ENCODE assay signal across 8 cellular contexts in the genomic region with DNA sequence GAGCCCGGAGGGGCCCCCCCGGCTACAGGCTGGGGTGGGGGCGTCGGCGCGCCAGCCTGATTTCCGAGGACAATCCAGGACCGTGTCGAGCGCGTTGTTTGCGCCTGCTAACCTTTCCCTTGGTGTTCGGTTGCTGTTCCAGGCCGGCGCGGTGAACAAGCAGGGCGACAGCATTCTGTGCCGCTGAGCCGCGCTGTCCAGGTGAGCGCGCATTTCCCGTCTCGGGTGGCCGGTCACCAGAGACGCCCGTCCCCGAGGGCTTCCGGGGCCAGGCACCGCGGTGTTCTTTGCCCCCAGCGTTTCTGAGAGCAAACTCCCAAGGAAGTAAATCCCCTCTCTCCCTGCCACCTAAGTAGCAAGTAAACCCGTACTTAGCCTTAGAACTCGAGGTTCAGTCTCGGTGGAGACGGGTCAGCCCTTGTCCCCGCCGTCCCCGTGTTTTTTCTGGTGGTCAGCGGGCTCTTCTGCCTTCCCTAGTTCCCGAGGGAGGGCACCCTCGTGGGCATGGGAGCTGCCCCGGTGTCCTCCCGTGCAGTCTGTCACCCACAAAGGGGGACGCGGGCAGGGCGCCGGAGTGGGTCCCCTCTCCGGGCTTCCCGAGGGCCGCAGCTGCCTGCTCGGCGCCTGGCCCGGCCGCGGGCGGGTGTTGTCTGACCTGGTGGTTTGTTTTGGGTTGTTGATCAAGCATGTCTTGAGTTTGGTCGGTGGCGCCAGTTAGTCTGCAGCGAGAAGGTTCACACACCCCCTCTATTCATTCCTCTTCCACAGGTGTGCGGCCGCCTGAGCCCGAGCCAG. TPM values are rescaled to one million over a fixed set of nuclear protein-coding genes. Genes with fewer than 3 reads are reported as not detected.
DNase-seq lines count a peak whose midpoint lies in the region; ATAC-seq and TF ChIP-seq lines count a peak whose summit lies in the region.

No MANE protein-coding gene starts in this region.

- CTCF ChIA-PET in HEK293 (lab: Yijun Ruan, JAX), result interaction anchor here (0.9 to 1.1 kb wide), 4 partner anchors 13 to 515 kb away, joined by 3 read pairs; no protein-coding TSS in a partner anchor

- H3K27ac Mint-ChIP-seq in glutamatergic neuron (ENCODE audit: unreplicated experiment), result no peak overlapping the region
- peak overlapping the region; percentile 99 for H3K27ac Mint-ChIP-seq in progenitor cell of endocrine pancreas

- H3K4me3 Mint-ChIP-seq in glutamatergic neuron (ENCODE audit: unreplicated experiment), result peak overlapping the region; percentile 92
- H3K4me3 Mint-ChIP-seq in progenitor cell of endocrine pancreas (ENCODE audit: low read depth), result peak overlapping the region; percentile 95

- H3K9me3 Mint-ChIP-seq in glutamatergic neuron (ENCODE audit: unreplicated experiment) (peaks cover 9% of the 10 kb centered on the region), progenitor cell of endocrine pancreas (ENCODE audit: low read depth) (no peaks in the 10 kb centered on the region)

- no peaks in the 10 kb centered on the region for H3K9me3 ChIP-seq in HEK293 (ENCODE audit: control insufficient read depth, insufficient read depth, low read depth, low read length)
- H3K9me3 ChIP-seq in SJCRH30 (replicated peaks), result no peaks in the 10 kb centered on the region

- peaks cover 1% of the 10 kb centered on the region for H3K27me3 Mint-ChIP-seq in glutamatergic neuron (ENCODE audit: unreplicated experiment)
- H3K27me3 Mint-ChIP-seq in progenitor cell of endocrine pancreas, result peaks cover 2% of the 10 kb centered on the region

- no peak for ATAC-seq in HG03469 (IDR thresholded peaks at IDR 0.05; ENCODE audit: unreplicated experiment)
- ATAC-seq in GM21390 (IDR thresholded peaks at IDR 0.05; ENCODE audit: unreplicated experiment), result no peak

- H3K4me1 ChIP-seq in HEK293 (ENCODE audit: control insufficient read depth, insufficient read depth, low read length), result peaks cover 26% of the 10 kb centered on the region
- no peaks in the 10 kb centered on the region for H3K4me1 ChIP-seq in SJCRH30

- H3K27ac ChIP-seq in HEK293 (ENCODE audit: extremely low read depth, low read depth, low read length) (peak overlapping the region; percentile 99), SJCRH30 (peak overlapping the region; percentile 30; the same call in 1 of the 2 replicates)

- TF ChIP-seq CTCF in AG10803 (conservative IDR thresholded peaks at IDR 0.05; ENCODE audit: low read length), result no peak
- TF ChIP-seq CTCF in HEK293 (tag by site-specific recombination; IDR thresholded peaks at IDR 0.05), result no peak; the same call in 1 of the 2 replicates
- TF ChIP-seq CTCF in glutamatergic neuron (IDR thresholded peaks at IDR 0.05; ENCODE audit: partially characterized antibody, unreplicated experiment), result no peak
- TF ChIP-seq CTCF in progenitor cell of endocrine pancreas (IDR thresholded peaks at IDR 0.05; ENCODE audit: unreplicated experiment), result no peak

- H3K36me3 Mint-ChIP-seq in glutamatergic neuron (ENCODE audit: unreplicated experiment), result no peaks in the 10 kb centered on the region
- peaks cover 8% of the 10 kb centered on the region for H3K36me3 Mint-ChIP-seq in progenitor cell of endocrine pancreas (ENCODE audit: insufficient read depth)

- H3K4me1 Mint-ChIP-seq in glutamatergic neuron (ENCODE audit: low read depth, unreplicated experiment), result peaks cover 7% of the 10 kb centered on the region
- H3K4me1 Mint-ChIP-seq in progenitor cell of endocrine pancreas (ENCODE audit: low read depth), result peaks cover 39% of the 10 kb centered on the region

- peak; percentile 21 for DNase-seq in AG10803 (ENCODE audit: low read depth)
- peak; percentile 32 to 38 for DNase-seq in SJCRH30
- peak; percentile 54 for DNase-seq in glutamatergic neuron
- DNase-seq in progenitor cell of endocrine pancreas (ENCODE audit: low spot score, unreplicated experiment), result peak; percentile 67
- DNase-seq in occipital lobe (lab: John Stamatoyannopoulos, UW), result no peak

- peak overlapping the region; percentile 78 for H3K4me3 ChIP-seq in AG10803 (ENCODE audit: low read length)
- H3K4me3 ChIP-seq in HEK293 (ENCODE audit: low read depth, low read length), result peak overlapping the region; percentile 94
- peak overlapping the region; percentile 57 for H3K4me3 ChIP-seq in SJCRH30

- POLR2A ChIA-PET in HEK293 (lab: Yijun Ruan, JAX), result interaction anchor here (2.0 to 5.3 kb wide), 3 partner anchors 10 to 390 kb away, joined by 6 to 148 read pairs (median 73); no protein-coding TSS in a partner anchor

- H3K27me3 ChIP-seq in SJCRH30, result no peaks in the 10 kb centered on the region

- H3K36me3 ChIP-seq in HEK293 (ENCODE audit: control insufficient read depth in 2 of 2, insufficient read depth in 1 of 2, low read length in 2 of 2) (peaks cover 10 to 16% of the 10 kb centered on the region in 2 experiments; a peak in 2 of 3 replicates), SJCRH30 (no peaks in the 10 kb centered on the region)

TF ChIP-seq in HEK293, 187 proteins besides CTCF, POLR2A, EP300 and RAD21 (continues in another document):
- TF ChIP-seq ZNF341 (tag by site-specific recombination; IDR thresholded peaks at IDR 0.05; ENCODE audit: low read depth), result no peak
- TF ChIP-seq BCL11A (tag by site-specific recombination; IDR thresholded peaks at IDR 0.05; ENCODE audit: low read depth), result no peak
- no peak for TF ChIP-seq ZIC2 (tag by site-specific recombination; IDR thresholded peaks at IDR 0.05)
- no peak for TF ChIP-seq ZNF791 (tag by site-specific recombination; IDR thresholded peaks at IDR 0.05)
- no peak for TF ChIP-seq MYNN (tag by site-specific recombination; IDR thresholded peaks at IDR 0.05; ENCODE audit: borderline replicate concordance)
- TF ChIP-seq KLF17 (tag by site-specific recombination; IDR thresholded peaks at IDR 0.05), result no peak
- TF ChIP-seq, protein P1, sequence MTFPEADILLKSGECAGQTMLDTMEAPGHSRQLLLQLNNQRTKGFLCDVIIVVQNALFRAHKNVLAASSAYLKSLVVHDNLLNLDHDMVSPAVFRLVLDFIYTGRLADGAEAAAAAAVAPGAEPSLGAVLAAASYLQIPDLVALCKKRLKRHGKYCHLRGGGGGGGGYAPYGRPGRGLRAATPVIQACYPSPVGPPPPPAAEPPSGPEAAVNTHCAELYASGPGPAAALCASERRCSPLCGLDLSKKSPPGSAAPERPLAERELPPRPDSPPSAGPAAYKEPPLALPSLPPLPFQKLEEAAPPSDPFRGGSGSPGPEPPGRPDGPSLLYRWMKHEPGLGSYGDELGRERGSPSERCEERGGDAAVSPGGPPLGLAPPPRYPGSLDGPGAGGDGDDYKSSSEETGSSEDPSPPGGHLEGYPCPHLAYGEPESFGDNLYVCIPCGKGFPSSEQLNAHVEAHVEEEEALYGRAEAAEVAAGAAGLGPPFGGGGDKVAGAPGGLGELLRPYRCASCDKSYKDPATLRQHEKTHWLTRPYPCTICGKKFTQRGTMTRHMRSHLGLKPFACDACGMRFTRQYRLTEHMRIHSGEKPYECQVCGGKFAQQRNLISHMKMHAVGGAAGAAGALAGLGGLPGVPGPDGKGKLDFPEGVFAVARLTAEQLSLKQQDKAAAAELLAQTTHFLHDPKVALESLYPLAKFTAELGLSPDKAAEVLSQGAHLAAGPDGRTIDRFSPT (tag by site-specific recombination; IDR thresholded peaks at IDR 0.05), result 0 out of 2 replicates have a peak, but pooled peaks have one; percentile 28
- no peak for TF ChIP-seq ZNF654 (tag by site-specific recombination; IDR thresholded peaks at IDR 0.05; ENCODE audit: low read depth)
- no peak; the same call in 1 of the 2 replicates for TF ChIP-seq KLF8 (tag by site-specific recombination; IDR thresholded peaks at IDR 0.05)
- TF ChIP-seq ZNF776 (tag by site-specific recombination; IDR thresholded peaks at IDR 0.05; ENCODE audit: borderline replicate concordance), result no peak
- TF ChIP-seq SCRT1 (tag by site-specific recombination; IDR thresholded peaks at IDR 0.05; ENCODE audit: borderline replicate concordance), result peak; percentile 92
- TF ChIP-seq SP2 (tag by site-specific recombination; IDR thresholded peaks at IDR 0.05), result peak; percentile 23; the same call in 1 of the 2 replicates
- 0 out of 2 replicates have a peak, but pooled peaks have one; percentile 7 for TF ChIP-seq WT1 (tag by site-specific recombination; IDR thresholded peaks at IDR 0.05)
- peak; percentile 93 for TF ChIP-seq ZNF335 (tag by site-specific recombination; conservative IDR thresholded peaks at IDR 0.05)
- TF ChIP-seq, protein P2, sequence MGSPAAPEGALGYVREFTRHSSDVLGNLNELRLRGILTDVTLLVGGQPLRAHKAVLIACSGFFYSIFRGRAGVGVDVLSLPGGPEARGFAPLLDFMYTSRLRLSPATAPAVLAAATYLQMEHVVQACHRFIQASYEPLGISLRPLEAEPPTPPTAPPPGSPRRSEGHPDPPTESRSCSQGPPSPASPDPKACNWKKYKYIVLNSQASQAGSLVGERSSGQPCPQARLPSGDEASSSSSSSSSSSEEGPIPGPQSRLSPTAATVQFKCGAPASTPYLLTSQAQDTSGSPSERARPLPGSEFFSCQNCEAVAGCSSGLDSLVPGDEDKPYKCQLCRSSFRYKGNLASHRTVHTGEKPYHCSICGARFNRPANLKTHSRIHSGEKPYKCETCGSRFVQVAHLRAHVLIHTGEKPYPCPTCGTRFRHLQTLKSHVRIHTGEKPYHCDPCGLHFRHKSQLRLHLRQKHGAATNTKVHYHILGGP (tag by site-specific recombination; IDR thresholded peaks at IDR 0.05), result no peak
- TF ChIP-seq ZNF670 (tag by site-specific recombination; IDR thresholded peaks at IDR 0.05; ENCODE audit: low read depth), result no peak
- TF ChIP-seq ZNF596 (tag by site-specific recombination; IDR thresholded peaks at IDR 0.05), result no peak
- no peak for TF ChIP-seq ZBTB1 (tag by site-specific recombination; IDR thresholded peaks at IDR 0.05)

RNA-seq across cellular contexts. Expression of gene ID4, which starts 1.5 kb away (rescaled TPM):
- 0.66 and 1.2 TPM in 2 replicates for total RNA-seq in SJCRH30 (2014; rRNA removed; shearing (Covaris generic))
- total RNA-seq in glutamatergic neuron (ENCODE audit: unreplicated experiment) (6.3 TPM), progenitor cell of endocrine pancreas (46.3 and 47.9 TPM in 2 replicates), occipital lobe (132 TPM)
